Comparison of ENCODE assay signal across 1 cellular context in genomic region chr6:114343782-114344144, GRCh38.
TF ChIP-seq lines count a peak whose summit lies in the region.

No MANE protein-coding gene starts in this region.

TF ChIP-seq in GM23338, 12 proteins besides CTCF, POLR2A, EP300 and RAD21 (continued from another document):
- no peak for TF ChIP-seq ZNF462 (CRISPR knock-in tag; IDR thresholded peaks at IDR 0.05)
- no peak for TF ChIP-seq ZNF331 (CRISPR knock-in tag; IDR thresholded peaks at IDR 0.05; ENCODE audit: low read depth)
- TF ChIP-seq NANOG (IDR thresholded peaks at IDR 0.05; ENCODE audit: borderline replicate concordance) = no peak
